ENCODE assay signal across 11 cellular contexts in genomic region chr12:26156996-26157395, GRCh38. TPM values are rescaled to one million over a fixed set of nuclear protein-coding genes. Genes with fewer than 3 reads are reported as not detected.
DNase-seq lines count a peak whose midpoint lies in the region; ATAC-seq, FAIRE-seq and TF ChIP-seq lines count a peak whose summit lies in the region.
"Had no signal": no experiment of that assay in that cellular context is flagged by ENCODE, and none has a peak within 500 bp of the region (broad histone marks: within the 10 kb centered on the region; RNA-seq: fewer than 3 reads in every experiment).

No MANE protein-coding gene starts in this region.

- H3K27me3 ChIP-seq in hepatocyte, result no peaks in the 10 kb centered on the region

- no peaks in the 10 kb centered on the region for H3K9me2 ChIP-seq in hepatocyte (replicated peaks; ENCODE audit: insufficient read depth)

- no peak for FAIRE-seq in RCC 7860 (lab: Jason Lieb, UNC)

- DNase-seq in hepatocyte (ENCODE audit: low spot score) (peak; percentile 19), NCI-H2081 (lab: John Stamatoyannopoulos, UW) (no peak), D341Med (ENCODE audit: low spot score) (no peak), RCC 7860 (ENCODE audit: low spot score) (no peak)
- DNase-seq: right cardiac atrium had no signal

- no peak overlapping the region for H3K4me2 ChIP-seq in hepatocyte

- H3K27ac ChIP-seq in hepatocyte, result no peak overlapping the region
- H3K27ac ChIP-seq: C4-2B had no signal

- no peaks in the 10 kb centered on the region for H3K36me3 ChIP-seq in hepatocyte (replicated peaks; ENCODE audit: insufficient read depth, low read depth)

- H3K79me2 ChIP-seq in hepatocyte, result no peaks in the 10 kb centered on the region

- ATAC-seq in GM18517 (IDR thresholded peaks at IDR 0.05; ENCODE audit: unreplicated experiment), result peak; percentile 20
- ATAC-seq in GM21619 (IDR thresholded peaks at IDR 0.05; ENCODE audit: unreplicated experiment), result peak; percentile 6
- ATAC-seq in HG03342 (IDR thresholded peaks at IDR 0.05; ENCODE audit: unreplicated experiment), result peak; percentile 33
- ATAC-seq in HG02973 (IDR thresholded peaks at IDR 0.05; ENCODE audit: unreplicated experiment), result no peak
- ATAC-seq: right cardiac atrium had no signal

- H4K20me1 ChIP-seq in hepatocyte (ENCODE audit: insufficient read depth, poor library complexity, severe bottlenecking), result no peaks in the 10 kb centered on the region

- no peak overlapping the region for H3K4me3 ChIP-seq in hepatocyte

- no peak for TF ChIP-seq CTCF in hepatocyte (IDR thresholded peaks at IDR 0.05; ENCODE audit: poor library complexity)

- H3K4me1 ChIP-seq in hepatocyte (ENCODE audit: insufficient read depth), result peaks cover 11% of the 10 kb centered on the region

- H2AFZ ChIP-seq in hepatocyte, result no peak overlapping the region

- no peaks in the 10 kb centered on the region for H3K9me3 ChIP-seq in hepatocyte (ENCODE audit: low read depth)

- WGBS in hepatocyte (ENCODE audit: low lambda C conversion rate, missing lambda C conversion rate), result 41% methylated on average over 3 of the region's 3 CpGs

RNA-seq across cellular contexts. Expression of gene BHLHE41, which starts 32.2 kb away (rescaled TPM):
- 1.6 and 2.4 TPM in 2 replicates for total RNA-seq in hepatocyte
- 3.6 and 4.9 TPM in 2 replicates for polyA plus RNA-seq in hepatocyte
- total RNA-seq: activated T-helper 1 cell treated with anti-CD3 and anti-CD28 coated beads, Interleukin-12 subunit alpha, Interleukin-12 subunit beta, Interleukin-2, Interleukin-4 antibody, amounts not matched to agents 30 ng/mL and 10 ng/mL and 1 ng/mL, durations not matched to agents 14 hours and 24 hours and 36 hours had no signal

RNA-seq across cellular contexts. Expression of gene SSPN, which starts 38.4 kb away (rescaled TPM):
- 4.1 and 12.5 TPM in 2 replicates for total RNA-seq in hepatocyte
- polyA plus RNA-seq in hepatocyte, result 1.7 and 2.3 TPM in 2 replicates
- total RNA-seq: activated T-helper 1 cell treated with anti-CD3 and anti-CD28 coated beads, Interleukin-12 subunit alpha, Interleukin-12 subunit beta, Interleukin-2, Interleukin-4 antibody, amounts not matched to agents 30 ng/mL and 10 ng/mL and 1 ng/mL, durations not matched to agents 14 hours and 24 hours and 36 hours had no signal
